In the genomic region with DNA sequence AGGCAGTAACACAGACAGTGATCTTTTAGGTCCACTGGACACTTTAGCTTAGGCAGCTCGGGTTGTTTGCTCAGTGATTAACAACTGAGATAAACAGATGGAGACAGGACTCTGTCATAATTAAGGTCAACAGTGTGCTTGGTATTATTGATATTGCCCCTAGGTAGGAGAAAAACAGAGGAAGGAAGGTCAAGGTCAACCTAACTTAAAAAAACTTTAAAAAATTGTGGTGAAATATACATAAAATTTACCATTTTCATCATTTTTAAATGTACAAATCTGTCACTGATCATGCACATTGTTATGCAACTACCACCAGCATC, we compare ENCODE assay signal across 9 cellular contexts. TPM values are rescaled to one million over a fixed set of nuclear protein-coding genes. Genes with fewer than 3 reads are reported as not detected.
DNase-seq lines count a peak whose midpoint lies in the region; ATAC-seq and TF ChIP-seq lines count a peak whose summit lies in the region.
"Had no signal": no experiment of that assay in that cellular context is flagged by ENCODE, and none has a peak within 500 bp of the region (broad histone marks: within the 10 kb centered on the region; RNA-seq: fewer than 3 reads in every experiment).

No MANE protein-coding gene starts in this region.

- H3K4me1 Mint-ChIP-seq in CD4-positive, CD25-positive, alpha-beta regulatory T cell, result peaks cover 3 to 41% (median 25%) of the 10 kb centered on the region in 4 donors
- peaks cover 26% of the 10 kb centered on the region for H3K4me1 Mint-ChIP-seq in activated T-helper 1 cell treated with anti-CD3 and anti-CD28 coated beads, Interleukin-12 subunit alpha, Interleukin-12 subunit beta, Interleukin-2, Interleukin-4 antibody, amounts not matched to agents 30 ng/mL and 10 ng/mL and 1 ng/mL, durations not matched to agents 14 hours and 24 hours and 36 hours (ENCODE audit: low read depth)
- peaks cover 40% of the 10 kb centered on the region for H3K4me1 Mint-ChIP-seq in mesothelial cell of epicardium

- TF ChIP-seq CTCF in mesothelial cell of epicardium (IDR thresholded peaks at IDR 0.05; ENCODE audit: unreplicated experiment), result no peak

- peaks cover 36% of the 10 kb centered on the region for H3K4me1 ChIP-seq in CD4-positive, CD25-positive, alpha-beta regulatory T cell (ENCODE audit: control insufficient read depth, insufficient read depth, low read length, poor library complexity, severe bottlenecking)

- intact Hi-C loops in activated T-helper 1 cell treated with anti-CD3 and anti-CD28 coated beads, Interleukin-12 subunit alpha, Interleukin-12 subunit beta, Interleukin-2, Interleukin-4 antibody, amounts not matched to agents 30 ng/mL and 10 ng/mL and 1 ng/mL, durations not matched to agents 14 hours and 24 hours and 36 hours (cut with micrococcal nuclease), result loop anchor here (2.0 to 10.0 kb wide), 6 partner anchors 552 to 1599 kb away; a partner anchor contains a TSS

- H3K27ac ChIP-seq in CD4-positive, CD25-positive, alpha-beta regulatory T cell (ENCODE audit: insufficient read depth, low read length, poor library complexity, severe bottlenecking), result peak overlapping the region; percentile 99
- H3K27ac ChIP-seq: SJCRH30 had no signal

- no peaks in the 10 kb centered on the region for H3K9me3 ChIP-seq in CD4-positive, CD25-positive, alpha-beta regulatory T cell (ENCODE audit: control insufficient read depth in 2 of 2, low read length in 2 of 2)
- H3K9me3 ChIP-seq: SJCRH30 had no signal

- H3K27ac Mint-ChIP-seq in CD4-positive, CD25-positive, alpha-beta regulatory T cell, result peak overlapping the region in 1 of 3 donors; percentile 44
- peak overlapping the region; percentile 61 for H3K27ac Mint-ChIP-seq in activated T-helper 1 cell treated with anti-CD3 and anti-CD28 coated beads, Interleukin-12 subunit alpha, Interleukin-12 subunit beta, Interleukin-2, Interleukin-4 antibody, amounts not matched to agents 30 ng/mL and 10 ng/mL and 1 ng/mL, durations not matched to agents 14 hours and 24 hours and 36 hours
- peak overlapping the region; percentile 80 for H3K27ac Mint-ChIP-seq in mesothelial cell of epicardium

- H3K36me3 Mint-ChIP-seq in CD4-positive, CD25-positive, alpha-beta regulatory T cell, result peaks cover under 1% of the 10 kb centered on the region
- H3K36me3 Mint-ChIP-seq in activated T-helper 1 cell treated with anti-CD3 and anti-CD28 coated beads, Interleukin-12 subunit alpha, Interleukin-12 subunit beta, Interleukin-2, Interleukin-4 antibody, amounts not matched to agents 30 ng/mL and 10 ng/mL and 1 ng/mL, durations not matched to agents 14 hours and 24 hours and 36 hours (ENCODE audit: low read depth), result peaks cover 14% of the 10 kb centered on the region
- no peaks in the 10 kb centered on the region for H3K36me3 Mint-ChIP-seq in mesothelial cell of epicardium

- peaks cover 4% of the 10 kb centered on the region for H3K27me3 Mint-ChIP-seq in CD4-positive, CD25-positive, alpha-beta regulatory T cell
- peaks cover 2% of the 10 kb centered on the region for H3K27me3 Mint-ChIP-seq in activated T-helper 1 cell treated with anti-CD3 and anti-CD28 coated beads, Interleukin-12 subunit alpha, Interleukin-12 subunit beta, Interleukin-2, Interleukin-4 antibody, amounts not matched to agents 30 ng/mL and 10 ng/mL and 1 ng/mL, durations not matched to agents 14 hours and 24 hours and 36 hours (ENCODE audit: insufficient read depth)
- no peaks in the 10 kb centered on the region for H3K27me3 Mint-ChIP-seq in mesothelial cell of epicardium (ENCODE audit: low read depth)

- H3K27me3 ChIP-seq in CD4-positive, CD25-positive, alpha-beta regulatory T cell (ENCODE audit: control insufficient read depth, insufficient read depth, low read length), result no peaks in the 10 kb centered on the region
- H3K27me3 ChIP-seq: SJCRH30 had no signal

- H3K4me3 ChIP-seq in CD4-positive, CD25-positive, alpha-beta regulatory T cell (ENCODE audit: low read depth, low read length), result no peak overlapping the region

- no peak for ATAC-seq in CD4-positive, CD25-positive, alpha-beta regulatory T cell (ENCODE audit: low read depth in 2 of 2)
- ATAC-seq in GM19023 (IDR thresholded peaks at IDR 0.05; ENCODE audit: unreplicated experiment) (no peak), GM18870 (IDR thresholded peaks at IDR 0.05; ENCODE audit: unreplicated experiment) (no peak)

- no peak for DNase-seq in CD4-positive, CD25-positive, alpha-beta regulatory T cell
- DNase-seq in HT-29 (ENCODE audit: low spot score), result peak; percentile 43
- DNase-seq in activated T-helper 1 cell treated with anti-CD3 and anti-CD28 coated beads, Interleukin-12 subunit alpha, Interleukin-12 subunit beta, Interleukin-2, Interleukin-4 antibody, amounts not matched to agents 30 ng/mL and 10 ng/mL and 1 ng/mL, durations not matched to agents 14 hours and 24 hours and 36 hours (ENCODE audit: low spot score), result no peak
- DNase-seq in mesothelial cell of epicardium (ENCODE audit: low spot score in 2 of 2, unreplicated experiment in 2 of 2), result no peak
- no peak for DNase-seq in NCI-H128 (lab: John Stamatoyannopoulos, UW; ENCODE audit: unreplicated experiment)
- DNase-seq in mucosa of gallbladder (ENCODE audit: low spot score), result no peak
- DNase-seq: SJCRH30 had no signal

- no peaks in the 10 kb centered on the region for H3K36me3 ChIP-seq in CD4-positive, CD25-positive, alpha-beta regulatory T cell (ENCODE audit: control insufficient read depth, insufficient read depth, low read length)

- H3K9me3 Mint-ChIP-seq in CD4-positive, CD25-positive, alpha-beta regulatory T cell, result no peaks in the 10 kb centered on the region
- H3K9me3 Mint-ChIP-seq in activated T-helper 1 cell treated with anti-CD3 and anti-CD28 coated beads, Interleukin-12 subunit alpha, Interleukin-12 subunit beta, Interleukin-2, Interleukin-4 antibody, amounts not matched to agents 30 ng/mL and 10 ng/mL and 1 ng/mL, durations not matched to agents 14 hours and 24 hours and 36 hours, result no peaks in the 10 kb centered on the region
- H3K9me3 Mint-ChIP-seq in mesothelial cell of epicardium, result no peaks in the 10 kb centered on the region

- peak overlapping the region in 2 of 4 donors; percentile 3 to 75 for H3K4me3 Mint-ChIP-seq in CD4-positive, CD25-positive, alpha-beta regulatory T cell
- H3K4me3 Mint-ChIP-seq in activated T-helper 1 cell treated with anti-CD3 and anti-CD28 coated beads, Interleukin-12 subunit alpha, Interleukin-12 subunit beta, Interleukin-2, Interleukin-4 antibody, amounts not matched to agents 30 ng/mL and 10 ng/mL and 1 ng/mL, durations not matched to agents 14 hours and 24 hours and 36 hours, result peak overlapping the region; percentile 50
- H3K4me3 Mint-ChIP-seq in mesothelial cell of epicardium, result peak overlapping the region; percentile 33

RNA-seq across cellular contexts. Expression of a gene that starts 2.1 kb away (rescaled TPM):
- total RNA-seq in CD4-positive, CD25-positive, alpha-beta regulatory T cell, result 47.9 TPM
- polyA plus RNA-seq in CD4-positive, CD25-positive, alpha-beta regulatory T cell, result 10 to 100 TPM; 32.8 to 39.0 (median 36.0) TPM
- total RNA-seq in HT-29 (2014; rRNA removed; shearing (Covaris generic)), result 54.7 and 55.7 TPM in 2 replicates
- total RNA-seq in activated T-helper 1 cell treated with anti-CD3 and anti-CD28 coated beads, Interleukin-12 subunit alpha, Interleukin-12 subunit beta, Interleukin-2, Interleukin-4 antibody, amounts not matched to agents 30 ng/mL and 10 ng/mL and 1 ng/mL, durations not matched to agents 14 hours and 24 hours and 36 hours, result 244 and 247 TPM in 2 replicates
- total RNA-seq in mesothelial cell of epicardium, result 109 to 111 TPM (median 111 TPM) in 3 replicates
- 91.0 TPM for total RNA-seq in mucosa of gallbladder

RNA-seq across cellular contexts. Expression of a gene that starts 23.3 kb away (rescaled TPM):
- total RNA-seq in CD4-positive, CD25-positive, alpha-beta regulatory T cell, result 20.0 TPM
- polyA plus RNA-seq in CD4-positive, CD25-positive, alpha-beta regulatory T cell, result 10 to 100 TPM; 38.7 to 54.0 (median 44.4) TPM
- total RNA-seq in HT-29 (2014; rRNA removed; shearing (Covaris generic)), result 8.5 and 22.9 TPM in 2 replicates
- 37.6 and 41.7 TPM in 2 replicates for total RNA-seq in activated T-helper 1 cell treated with anti-CD3 and anti-CD28 coated beads, Interleukin-12 subunit alpha, Interleukin-12 subunit beta, Interleukin-2, Interleukin-4 antibody, amounts not matched to agents 30 ng/mL and 10 ng/mL and 1 ng/mL, durations not matched to agents 14 hours and 24 hours and 36 hours
- total RNA-seq in mesothelial cell of epicardium, result 18.2 to 19.5 TPM (median 18.7 TPM) in 3 replicates
- 18.5 TPM for total RNA-seq in mucosa of gallbladder
